In the genomic region with DNA sequence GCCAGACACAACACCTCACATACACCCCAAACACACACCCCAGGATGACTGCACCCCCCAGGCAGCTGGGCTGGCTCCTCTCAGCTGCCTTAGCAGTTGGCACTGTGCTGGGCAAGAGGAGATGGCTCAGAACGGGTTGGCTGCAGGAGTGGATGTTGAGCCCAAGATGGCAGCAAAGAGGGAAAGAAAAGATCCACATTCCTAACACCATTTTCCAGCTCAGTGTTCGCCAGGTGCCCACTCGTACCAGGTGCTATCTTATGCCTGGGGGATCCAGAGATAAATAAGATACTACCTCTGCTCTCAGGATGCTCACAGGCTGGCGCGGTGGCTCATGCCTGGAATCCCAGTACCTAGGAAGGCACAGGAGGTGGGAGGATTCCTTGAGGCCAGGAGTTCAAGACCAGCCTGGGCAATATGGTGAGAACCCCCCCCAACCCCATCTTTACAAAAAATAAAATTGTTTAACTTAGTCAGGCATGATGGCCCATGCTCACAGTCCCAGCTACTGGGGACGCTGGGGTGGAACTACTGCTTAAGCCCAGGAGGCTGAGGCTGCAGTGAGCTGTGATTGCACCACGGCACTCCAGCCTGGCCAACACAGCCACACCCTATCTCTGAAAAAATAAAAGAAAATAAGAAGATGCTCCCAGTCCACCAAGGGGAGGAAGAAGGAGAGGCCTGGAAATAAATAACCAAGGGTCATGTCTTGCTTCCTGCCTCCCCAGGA, we compare ENCODE assay signal across 30 cellular contexts.
"Had no signal": no experiment of that assay in that cellular context is flagged by ENCODE, and none has a peak within 500 bp of the region (broad histone marks: within the 10 kb centered on the region; RNA-seq: fewer than 3 reads in every experiment).

No MANE protein-coding gene starts in this region.

- H3K9me3 Mint-ChIP-seq: natural killer cell treated with Interleukin-12 subunit alpha and Interleukin-12 subunit beta and Interleukin-15 and Interleukin-18, amount 100 ng/mL, for 72 hours; stimulated activated effector memory CD8-positive, alpha-beta T cell treated with anti-CD3 and anti-CD28 coated beads, Interleukin-12 subunit alpha, Interleukin-12 subunit beta, amount 100 ng/mL, for 72 hours; stimulated activated naive CD8-positive, alpha-beta T cell treated with anti-CD3 and anti-CD28 coated beads, Interleukin-15, Interleukin-2, amounts not matched to agents 100 ng/mL and 50 ng/mL, for 24 hours had no signal

- H3K27ac ChIP-seq: neural progenitor cell, neutrophil, ovary, parathyroid adenoma, psoas muscle, right lobe of liver, sigmoid colon, stomach, thoracic aorta, thyroid gland, tibial nerve, upper lobe of left lung, uterus had no signal

- H3K9me3 ChIP-seq: neutrophil, ovary, psoas muscle, right lobe of liver, sigmoid colon, thoracic aorta, thyroid gland, tibial nerve, upper lobe of left lung, uterus had no signal

- H3K4me3 ChIP-seq: neural progenitor cell, ovary, psoas muscle, right lobe of liver, sigmoid colon, stomach, thoracic aorta, thyroid gland, tibial nerve, upper lobe of left lung, uterus had no signal

- H3K36me3 ChIP-seq: neural progenitor cell, neutrophil, ovary, right lobe of liver, sigmoid colon, stomach, thoracic aorta, thyroid gland, tibial nerve, upper lobe of left lung, uterus had no signal

- H3K4me3 Mint-ChIP-seq: naive B cell; naive thymus-derived CD8-positive, alpha-beta T cell; natural killer cell treated with Interleukin-12 subunit alpha and Interleukin-12 subunit beta and Interleukin-15 and Interleukin-18, amount 100 ng/mL, for 72 hours; neural progenitor cell; stimulated activated effector memory CD8-positive, alpha-beta T cell treated with anti-CD3 and anti-CD28 coated beads, Interleukin-12 subunit alpha, Interleukin-12 subunit beta, amount 100 ng/mL, for 72 hours; stimulated activated naive B cell treated with anti-CD40 and anti-IgM and Interleukin-4, amounts not matched to agents 10 μg/mL and 1 μg/mL and 100 μg/mL, for 72 hours; stimulated activated naive CD8-positive, alpha-beta T cell treated with anti-CD3 and anti-CD28 coated beads, Interleukin-15, Interleukin-2, amounts not matched to agents 100 ng/mL and 50 ng/mL, for 24 hours had no signal

- H3K27ac Mint-ChIP-seq: naive B cell; naive thymus-derived CD8-positive, alpha-beta T cell; natural killer cell treated with Interleukin-12 subunit alpha and Interleukin-12 subunit beta and Interleukin-15 and Interleukin-18, amount 100 ng/mL, for 72 hours; neural progenitor cell; progenitor cell of endocrine pancreas; stimulated activated effector memory CD8-positive, alpha-beta T cell treated with anti-CD3 and anti-CD28 coated beads, Interleukin-12 subunit alpha, Interleukin-12 subunit beta, amount 100 ng/mL, for 72 hours; stimulated activated naive B cell treated with anti-CD40 and anti-IgM and Interleukin-4, amounts not matched to agents 10 μg/mL and 1 μg/mL and 100 μg/mL, for 72 hours; stimulated activated naive CD8-positive, alpha-beta T cell treated with anti-CD3 and anti-CD28 coated beads, Interleukin-15, Interleukin-2, amounts not matched to agents 100 ng/mL and 50 ng/mL, for 24 hours had no signal

- FAIRE-seq: small intestine had no signal

- H3K4me2 ChIP-seq: neural progenitor cell had no signal

- H2AFZ ChIP-seq: neural progenitor cell, parathyroid adenoma had no signal

- H3K9ac ChIP-seq: neural progenitor cell, parathyroid adenoma had no signal

- ATAC-seq: naive thymus-derived CD8-positive, alpha-beta T cell; natural killer cell treated with Interleukin-12 subunit alpha and Interleukin-12 subunit beta and Interleukin-15 and Interleukin-18, amount 100 ng/mL, for 72 hours; psoas muscle; right cardiac atrium; right lobe of liver; stimulated activated effector memory CD8-positive, alpha-beta T cell treated with anti-CD3 and anti-CD28 coated beads, Interleukin-12 subunit alpha, Interleukin-12 subunit beta, amount 100 ng/mL, for 72 hours; stimulated activated naive B cell treated with anti-CD40 and anti-IgM and Interleukin-4, amounts not matched to agents 10 μg/mL and 1 μg/mL and 100 μg/mL, for 72 hours had no signal

- DNase-seq: naive B cell; naive thymus-derived CD8-positive, alpha-beta T cell; nucleus accumbens; ovary; posterior cingulate gyrus; psoas muscle; right cardiac atrium; right lobe of liver; sigmoid colon; small intestine; stimulated activated CD4-positive, alpha-beta T cell treated with anti-CD3 and anti-CD28 coated beads, Interleukin-15, amount 100 ng/mL, for 24 hours; stimulated activated CD4-positive, alpha-beta T cell treated with anti-CD3 and anti-CD28 coated beads, Interleukin-2, amount 100 ng/mL, for 24 hours; stimulated activated CD4-positive, alpha-beta T cell treated with anti-CD3 and anti-CD28 coated beads, Interleukin-2, amount 100 ng/mL, for 48 hours; stimulated activated CD4-positive, alpha-beta T cell treated with anti-CD3 and anti-CD28 coated beads, Interleukin-4, amount 100 ng/mL, for 24 hours; stimulated activated naive B cell treated with anti-CD40 and anti-IgM and Interleukin-4, amounts not matched to agents 10 μg/mL and 1 μg/mL and 100 μg/mL, for 72 hours; stimulated activated naive CD4-positive, alpha-beta T cell treated with Interleukin-2 at 50 U/mL for 16 hours; stomach; thyroid gland; trophoblast cell; uterus had no signal

- H3K27me3 ChIP-seq: neural progenitor cell, neutrophil, ovary, right lobe of liver, sigmoid colon, thyroid gland, upper lobe of left lung, uterus had no signal

- H3K36me3 Mint-ChIP-seq: naive B cell; naive thymus-derived CD8-positive, alpha-beta T cell; natural killer cell treated with Interleukin-12 subunit alpha and Interleukin-12 subunit beta and Interleukin-15 and Interleukin-18, amount 100 ng/mL, for 72 hours; neural progenitor cell; stimulated activated effector memory CD8-positive, alpha-beta T cell treated with anti-CD3 and anti-CD28 coated beads, Interleukin-12 subunit alpha, Interleukin-12 subunit beta, amount 100 ng/mL, for 72 hours; stimulated activated naive B cell treated with anti-CD40 and anti-IgM and Interleukin-4, amounts not matched to agents 10 μg/mL and 1 μg/mL and 100 μg/mL, for 72 hours had no signal

- H3K4me1 ChIP-seq: neural progenitor cell, parathyroid adenoma, psoas muscle, right lobe of liver, sigmoid colon, stomach, thyroid gland, tibial nerve, upper lobe of left lung, uterus had no signal

- H3K79me2 ChIP-seq: parathyroid adenoma had no signal

- H3K4me1 Mint-ChIP-seq: naive B cell; naive thymus-derived CD8-positive, alpha-beta T cell; neural progenitor cell; stimulated activated effector memory CD8-positive, alpha-beta T cell treated with anti-CD3 and anti-CD28 coated beads, Interleukin-12 subunit alpha, Interleukin-12 subunit beta, amount 100 ng/mL, for 72 hours; stimulated activated naive B cell treated with anti-CD40 and anti-IgM and Interleukin-4, amounts not matched to agents 10 μg/mL and 1 μg/mL and 100 μg/mL, for 72 hours had no signal
